1 cellular context compared by ENCODE assay signal in the genomic region with DNA sequence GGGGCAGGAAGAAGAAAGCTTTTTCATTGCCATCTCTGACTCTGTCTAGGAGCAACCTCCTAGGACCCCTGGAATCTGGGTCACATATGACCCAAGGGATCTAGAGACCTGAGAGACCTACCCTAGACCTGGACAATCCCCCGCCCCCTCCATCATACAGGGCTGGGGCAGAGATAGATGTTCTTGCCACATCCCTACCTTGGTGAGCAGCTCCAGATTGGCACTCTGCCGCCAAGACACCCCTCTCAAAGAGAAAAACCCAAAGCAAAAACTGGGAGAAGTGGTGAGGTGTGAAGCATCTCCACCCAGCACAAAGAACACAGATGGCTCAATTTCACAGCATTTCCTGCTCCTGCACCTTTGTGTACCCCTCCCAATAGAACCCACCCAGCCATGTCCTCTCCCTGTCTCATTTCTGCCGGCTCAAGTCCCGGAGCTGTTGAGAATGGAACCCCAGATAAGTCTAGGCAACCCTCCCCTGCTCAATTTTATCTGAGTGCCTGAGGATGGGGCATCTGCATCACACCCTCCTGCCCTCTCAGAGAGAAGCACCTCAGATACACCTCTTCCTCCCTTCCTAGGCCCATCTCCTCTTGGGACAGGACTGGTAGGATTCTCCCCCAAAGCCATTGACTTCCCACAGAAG.
TF ChIP-seq lines count a peak whose summit lies in the region.

No MANE protein-coding gene starts in this region.

TF ChIP-seq in GM12878, 131 proteins besides CTCF, POLR2A, EP300 and RAD21 (continued from another document):
- no peak for TF ChIP-seq NKRF (conservative IDR thresholded peaks at IDR 0.05)
- no peak for TF ChIP-seq BACH1 (IDR thresholded peaks at IDR 0.05; ENCODE audit: borderline replicate concordance)
- TF ChIP-seq, protein P1, sequence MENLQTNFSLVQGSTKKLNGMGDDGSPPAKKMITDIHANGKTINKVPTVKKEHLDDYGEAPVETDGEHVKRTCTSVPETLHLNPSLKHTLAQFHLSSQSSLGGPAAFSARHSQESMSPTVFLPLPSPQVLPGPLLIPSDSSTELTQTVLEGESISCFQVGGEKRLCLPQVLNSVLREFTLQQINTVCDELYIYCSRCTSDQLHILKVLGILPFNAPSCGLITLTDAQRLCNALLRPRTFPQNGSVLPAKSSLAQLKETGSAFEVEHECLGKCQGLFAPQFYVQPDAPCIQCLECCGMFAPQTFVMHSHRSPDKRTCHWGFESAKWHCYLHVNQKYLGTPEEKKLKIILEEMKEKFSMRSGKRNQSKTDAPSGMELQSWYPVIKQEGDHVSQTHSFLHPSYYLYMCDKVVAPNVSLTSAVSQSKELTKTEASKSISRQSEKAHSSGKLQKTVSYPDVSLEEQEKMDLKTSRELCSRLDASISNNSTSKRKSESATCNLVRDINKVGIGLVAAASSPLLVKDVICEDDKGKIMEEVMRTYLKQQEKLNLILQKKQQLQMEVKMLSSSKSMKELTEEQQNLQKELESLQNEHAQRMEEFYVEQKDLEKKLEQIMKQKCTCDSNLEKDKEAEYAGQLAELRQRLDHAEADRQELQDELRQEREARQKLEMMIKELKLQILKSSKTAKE (IDR thresholded peaks at IDR 0.05; ENCODE audit: low read depth, poor library complexity, severe bottlenecking): no peak
